Comparison of ENCODE assay signal across 7 cellular contexts in the genomic region with DNA sequence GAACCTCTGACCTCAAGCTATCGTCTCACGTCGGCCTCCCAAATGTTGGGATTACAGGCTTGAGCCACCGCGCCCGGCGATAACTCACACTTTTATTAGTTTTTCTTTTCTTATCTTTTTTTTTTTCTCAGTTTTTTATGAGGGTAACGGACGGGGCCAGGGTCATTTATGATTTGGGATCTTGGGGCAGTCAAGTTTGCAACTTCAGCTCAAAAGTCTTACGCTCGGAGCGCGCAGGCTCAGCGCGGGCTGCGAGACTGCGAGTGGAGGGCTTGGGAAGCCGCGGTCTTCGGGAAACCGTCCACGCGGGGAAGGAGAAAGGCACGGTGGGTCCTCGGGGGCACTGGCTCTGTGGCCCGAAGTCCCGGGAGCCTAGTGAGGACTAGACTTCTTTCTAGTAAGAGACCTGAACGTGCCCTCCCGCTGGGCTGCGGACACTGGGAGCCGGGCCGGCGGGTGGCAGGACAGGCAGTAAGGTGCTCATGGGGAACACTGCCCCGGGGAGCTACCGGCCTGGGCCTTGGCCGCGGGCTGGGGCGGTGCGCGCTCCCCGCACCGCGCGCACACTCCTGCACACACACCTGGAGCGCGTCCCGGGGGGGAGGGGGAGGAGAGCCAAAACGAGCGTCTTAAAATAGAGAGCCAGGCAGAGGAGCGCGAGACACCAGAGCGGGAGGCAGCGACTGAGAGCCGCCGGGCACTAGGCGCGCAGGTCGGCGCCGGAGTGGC. TPM values are rescaled to one million over a fixed set of nuclear protein-coding genes. Genes with fewer than 3 reads are reported as not detected.
DNase-seq lines count a peak whose midpoint lies in the region; ATAC-seq and TF ChIP-seq lines count a peak whose summit lies in the region.

No MANE protein-coding gene starts in this region.

- DNase-seq in HEK293T (ENCODE audit: extremely low spot score) (peak; percentile 49), SK-N-SH (peak; percentile 49), progenitor cell of endocrine pancreas (ENCODE audit: low spot score, unreplicated experiment) (peak; percentile 31), posterior vena cava (ENCODE audit: low spot score) (no peak)

- H3F3A ChIP-seq in SK-N-SH (replicated peaks; ENCODE audit: insufficient read depth) = no peaks in the 10 kb centered on the region

- POLR2A ChIA-PET in HEK293T (lab: Yijun Ruan, JAX) = interaction anchor here (0.5 to 2.0 kb wide), 15 partner anchors 10 to 628 kb away, joined by 3 to 11 read pairs (median 3); a partner anchor contains a TSS
- POLR2A ChIA-PET in SK-N-SH (lab: Yijun Ruan, JAX) = no interaction called here

- no peak overlapping the region for H2AFZ ChIP-seq in SK-N-SH (ENCODE audit: low read depth)

- H3K9me3 ChIP-seq in SK-N-SH (no peaks in the 10 kb centered on the region), gastroesophageal sphincter (no peaks in the 10 kb centered on the region)

- H3K4me1 ChIP-seq in SK-N-SH (ENCODE audit: control insufficient read depth in 1 of 2, insufficient read depth in 2 of 2, low read depth in 1 of 2, low read length in 1 of 2) = peaks cover 0 to 7% of the 10 kb centered on the region in 2 experiments; a peak in 1 of 4 replicates
- peaks cover 0 to 43% (median 27%) of the 10 kb centered on the region in 3 donors for H3K4me1 ChIP-seq in gastroesophageal sphincter

- TF ChIP-seq EP300 in SK-N-SH (IDR thresholded peaks at IDR 0.05; ENCODE audit: borderline replicate concordance in 1 of 2, low read depth in 1 of 2, low read length in 1 of 2) (no peak), gastroesophageal sphincter (IDR thresholded peaks at IDR 0.05) (no peak)

- H3K27me3 Mint-ChIP-seq in progenitor cell of endocrine pancreas = peaks cover 89% of the 10 kb centered on the region

- peak overlapping the region; percentile 91 for H3K27ac Mint-ChIP-seq in progenitor cell of endocrine pancreas

- peak overlapping the region; percentile 58; the same call in 1 of the 2 replicates for H3K4me2 ChIP-seq in SK-N-SH

- 13% methylated on average over 22 of the region's 60 CpGs for WGBS in SK-N-SH (ENCODE audit: low lambda C conversion rate)
- WGBS in gastroesophageal sphincter (ENCODE audit: low coverage in 1 of 2), 2 donors = 8% methylated on average over 7 to 17 of the region's 60 CpGs

- H3K9ac ChIP-seq in SK-N-SH = no peak overlapping the region

- peaks cover 17% of the 10 kb centered on the region for H3K4me1 Mint-ChIP-seq in progenitor cell of endocrine pancreas (ENCODE audit: low read depth)

- H3K79me2 ChIP-seq in SK-N-SH (ENCODE audit: insufficient read depth) = no peaks in the 10 kb centered on the region

- H3K27me3 ChIP-seq in SK-N-SH (ENCODE audit: insufficient read depth) (peaks cover 93% of the 10 kb centered on the region), gastroesophageal sphincter (peaks cover 90% of the 10 kb centered on the region)

- no peak for TF ChIP-seq POLR2A in gastroesophageal sphincter (IDR thresholded peaks at IDR 0.05)

- TF ChIP-seq RAD21 in SK-N-SH (IDR thresholded peaks at IDR 0.05; ENCODE audit: low read length) = no peak

- CTCF ChIA-PET in HEK293T (lab: Yijun Ruan, JAX) = interaction anchor here (0.6 to 2.6 kb wide), 5 partner anchors 9 to 322 kb away, joined by 3 to 13 read pairs (median 5); no protein-coding TSS in a partner anchor
- CTCF ChIA-PET in SK-N-SH (lab: Yijun Ruan, JAX) = interaction anchor here (0.9 to 3.8 kb wide), 6 partner anchors 9 to 376 kb away, joined by 3 to 23 read pairs (median 7); no protein-coding TSS in a partner anchor

- ATAC-seq in gastroesophageal sphincter = peak; percentile 16
- ATAC-seq in GM19035 (IDR thresholded peaks at IDR 0.05; ENCODE audit: unreplicated experiment) = no peak
- ATAC-seq in GM21737 (IDR thresholded peaks at IDR 0.05; ENCODE audit: unreplicated experiment) = no peak

- no peaks in the 10 kb centered on the region for H3K9me2 ChIP-seq in SK-N-SH

- H3K36me3 ChIP-seq in SK-N-SH (replicated peaks in 1 of 2; ENCODE audit: control insufficient read depth in 1 of 2, insufficient read depth in 2 of 2, low read length in 1 of 2) (no peaks in the 10 kb centered on the region), gastroesophageal sphincter (no peaks in the 10 kb centered on the region)

- H3K27ac ChIP-seq in SK-N-SH (ENCODE audit: low read depth in 2 of 2, low read length in 1 of 2) (no peak overlapping the region), gastroesophageal sphincter (no peak overlapping the region)

- H3K36me3 Mint-ChIP-seq in progenitor cell of endocrine pancreas (ENCODE audit: insufficient read depth) = no peaks in the 10 kb centered on the region

- no peak for TF ChIP-seq CTCF in SK-N-SH (IDR thresholded peaks at IDR 0.05)
- TF ChIP-seq CTCF in gastroesophageal sphincter (IDR thresholded peaks at IDR 0.05) = no peak
- TF ChIP-seq CTCF in progenitor cell of endocrine pancreas (IDR thresholded peaks at IDR 0.05; ENCODE audit: unreplicated experiment) = no peak

- intact Hi-C loops in posterior vena cava (cut with DNase I) = no loop called here

- no peak overlapping the region for H3K4me3 ChIP-seq in SK-N-SH (ENCODE audit: low read depth in 2 of 2, low read length in 1 of 2)
- peak overlapping the region in 1 of 2 donors; percentile 37 for H3K4me3 ChIP-seq in gastroesophageal sphincter

- H4K20me1 ChIP-seq in SK-N-SH (ENCODE audit: insufficient read depth) = no peaks in the 10 kb centered on the region

- H3K9me3 Mint-ChIP-seq in progenitor cell of endocrine pancreas (ENCODE audit: low read depth) = no peaks in the 10 kb centered on the region

- H3K4me3 Mint-ChIP-seq in progenitor cell of endocrine pancreas (ENCODE audit: low read depth) = peak overlapping the region; percentile 73

TF ChIP-seq in HEK293T, 16 proteins besides CTCF, POLR2A, EP300 and RAD21:
- TF ChIP-seq, protein P1, sequence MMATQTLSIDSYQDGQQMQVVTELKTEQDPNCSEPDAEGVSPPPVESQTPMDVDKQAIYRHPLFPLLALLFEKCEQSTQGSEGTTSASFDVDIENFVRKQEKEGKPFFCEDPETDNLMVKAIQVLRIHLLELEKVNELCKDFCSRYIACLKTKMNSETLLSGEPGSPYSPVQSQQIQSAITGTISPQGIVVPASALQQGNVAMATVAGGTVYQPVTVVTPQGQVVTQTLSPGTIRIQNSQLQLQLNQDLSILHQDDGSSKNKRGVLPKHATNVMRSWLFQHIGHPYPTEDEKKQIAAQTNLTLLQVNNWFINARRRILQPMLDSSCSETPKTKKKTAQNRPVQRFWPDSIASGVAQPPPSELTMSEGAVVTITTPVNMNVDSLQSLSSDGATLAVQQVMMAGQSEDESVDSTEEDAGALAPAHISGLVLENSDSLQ (IDR thresholded peaks at IDR 0.05) = peak; percentile 23; the same call in 1 of the 2 replicates
- no peak for TF ChIP-seq SUZ12 (IDR thresholded peaks at IDR 0.05)
- no peak for TF ChIP-seq BHLHE40 (IDR thresholded peaks at IDR 0.05; ENCODE audit: borderline replicate concordance)
- TF ChIP-seq L3MBTL2 (conservative IDR thresholded peaks at IDR 0.05) = peak; percentile 41
- no peak for TF ChIP-seq HDGF (IDR thresholded peaks at IDR 0.05; ENCODE audit: borderline replicate concordance)
- TF ChIP-seq ZNF384 (IDR thresholded peaks at IDR 0.05) = peak; percentile 76

TF ChIP-seq in SK-N-SH, 30 proteins besides CTCF, POLR2A, EP300 and RAD21:
- TF ChIP-seq EZH2phosphoT487 (IDR thresholded peaks at IDR 0.05; ENCODE audit: borderline replicate concordance, low read depth) (peak; percentile 81; the same call in 1 of the 2 replicates), JUND (IDR thresholded peaks at IDR 0.05) (no peak)

RNA-seq across cellular contexts. Expression of a gene that starts 0.5 kb away (rescaled TPM):
- polyA plus RNA-seq in SK-N-SH (2012; rRNA removed) = not detected in 2 replicates
- 0.01 TPM in 1 of 2 replicates, not detected in the other for polyA plus RNA-seq in SK-N-SH (2012; cell fraction: cytosol; rRNA removed)
- not detected in 2 replicates for polyA plus RNA-seq in SK-N-SH (2012; cell fraction: nucleus; rRNA removed)
- 1 to 10 TPM in 1 of 4 donors, not detected in 3; 2.1 TPM for total RNA-seq in gastroesophageal sphincter
- total RNA-seq in progenitor cell of endocrine pancreas = 2.4 and 3.7 TPM in 2 replicates
- total RNA-seq in posterior vena cava = not detected
